ENCODE assay signal across 8 cellular contexts in genomic region chr3:99323940-99324339, GRCh38.
"Had no signal": no experiment of that assay in that cellular context is flagged by ENCODE, and none has a peak within 500 bp of the region (broad histone marks: within the 10 kb centered on the region; RNA-seq: fewer than 3 reads in every experiment).

No MANE protein-coding gene starts in this region.

- H3K9me3 Mint-ChIP-seq: GM23338, H9, HFFc6 had no signal

- H3K4me1 Mint-ChIP-seq: GM23338, H9 had no signal

- ATAC-seq: GM23338, HCT116 had no signal

- H3K4me3 Mint-ChIP-seq: GM23338, H9, HFFc6 had no signal

- H3K27ac Mint-ChIP-seq: GM23338, H9, HFFc6 had no signal

- DNase-seq: GM23248, GOT3, H7, H9, HCEC 1CT, HFFc6 had no signal
